In the genomic region with DNA sequence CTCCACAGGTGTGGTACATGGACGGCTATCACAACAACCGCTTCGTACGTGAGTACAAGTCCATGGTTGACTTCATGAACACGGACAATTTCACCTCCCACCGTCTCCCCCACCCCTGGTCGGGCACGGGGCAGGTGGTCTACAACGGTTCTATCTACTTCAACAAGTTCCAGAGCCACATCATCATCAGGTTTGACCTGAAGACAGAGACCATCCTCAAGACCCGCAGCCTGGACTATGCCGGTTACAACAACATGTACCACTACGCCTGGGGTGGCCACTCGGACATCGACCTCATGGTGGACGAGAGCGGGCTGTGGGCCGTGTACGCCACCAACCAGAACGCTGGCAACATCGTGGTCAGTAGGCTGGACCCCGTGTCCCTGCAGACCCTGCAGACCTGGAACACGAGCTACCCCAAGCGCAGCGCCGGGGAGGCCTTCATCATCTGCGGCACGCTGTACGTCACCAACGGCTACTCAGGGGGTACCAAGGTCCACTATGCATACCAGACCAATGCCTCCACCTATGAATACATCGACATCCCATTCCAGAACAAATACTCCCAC, we compare ENCODE assay signal across 39 cellular contexts. TPM values are rescaled to one million over a fixed set of nuclear protein-coding genes. Genes with fewer than 3 reads are reported as not detected.
"Had no signal": no experiment of that assay in that cellular context is flagged by ENCODE, and none has a peak within 500 bp of the region (broad histone marks: within the 10 kb centered on the region; RNA-seq: fewer than 3 reads in every experiment).

No MANE protein-coding gene starts in this region.

- H3K27ac ChIP-seq: adrenal gland, body of pancreas, brain microvascular endothelial cell, breast epithelium, VCaP had no signal

- H3K4me3 Mint-ChIP-seq: activated B cell treated with CpG ODN at 0.5 μM for 24 hours; activated CD4-positive, alpha-beta memory T cell treated with anti-CD3 and anti-CD28 coated beads for 36 hours; activated CD4-positive, alpha-beta T cell treated with anti-CD3 and anti-CD28 coated beads, Interleukin-2, amount 10 ng/mL, durations not matched to agents 24 days and 14 days; activated CD8-positive, alpha-beta T cell treated with anti-CD3 and anti-CD28 coated beads for 36 hours; activated naive CD4-positive, alpha-beta T cell treated with anti-CD3 and anti-CD28 coated beads for 36 hours; activated naive CD8-positive, alpha-beta T cell treated with anti-CD3 and anti-CD28 coated beads for 36 hours; activated T-cell treated with anti-CD3 and anti-CD28 coated beads, Interleukin-2, amount 50 U/mL, for 4 hours; activated T-cell treated with anti-CD3 and anti-CD28 coated beads, Interleukin-2, amount 50 U/mL, for 72 hours; activated T-helper 1 cell treated with anti-CD3 and anti-CD28 coated beads, Interleukin-12 subunit alpha, Interleukin-12 subunit beta, Interleukin-2, Interleukin-4 antibody, amounts not matched to agents 30 ng/mL and 10 ng/mL and 1 ng/mL, durations not matched to agents 14 hours and 24 hours and 36 hours; activated T-helper 17 cell treated with anti-CD3 and anti-CD28 coated beads, Interleukin-2, amount 50 U/mL, for 72 hours; T-helper 1 cell treated with Interleukin-12 subunit alpha and Interleukin-12 subunit beta and Interleukin-4 antibody, amounts not matched to agents 30 μg/mL and 1 μg/mL, for 36 hours; T-helper 2 cell treated with Interferon-gamma antibody and Interleukin-4, amounts not matched to agents 5 μg/mL and 100 μg/mL, for 36 hours had no signal

- H3K36me3 Mint-ChIP-seq: activated CD4-positive, alpha-beta memory T cell treated with anti-CD3 and anti-CD28 coated beads for 36 hours; activated naive CD4-positive, alpha-beta T cell treated with anti-CD3 and anti-CD28 coated beads, Interleukin-2, amount 50 U/mL, for 72 hours; activated naive CD8-positive, alpha-beta T cell treated with anti-CD3 and anti-CD28 coated beads for 36 hours had no signal

- H3K4me3 ChIP-seq: adrenal gland, body of pancreas, breast epithelium had no signal

- DNase-seq: activated B cell treated with CpG ODN at 0.5 μM for 24 hours; activated CD4-positive, alpha-beta memory T cell treated with anti-CD3 and anti-CD28 coated beads for 36 hours; activated CD4-positive, alpha-beta T cell treated with anti-CD3 and anti-CD28 coated beads for 4 hours; activated CD4-positive, alpha-beta T cell treated with anti-CD3 and anti-CD28 coated beads, Interleukin-2, amount 10 ng/mL, durations not matched to agents 24 days and 14 days; activated CD4-positive, alpha-beta T cell treated with anti-CD3 and anti-CD28 coated beads, Interleukin-2, amount 50 U/mL, for 1 hour; activated CD4-positive, alpha-beta T cell treated with anti-CD3 and anti-CD28 coated beads, Interleukin-2, amount 50 U/mL, for 4 hours; activated CD4-positive, CD25-positive, alpha-beta regulatory T cell treated with anti-CD3 and anti-CD28 coated beads, Interleukin-2, amount 50 U/mL, for 72 hours; activated CD8-positive, alpha-beta memory T cell treated with anti-CD3 and anti-CD28 coated beads, Interleukin-2, amount 50 U/mL, for 4 hours; activated CD8-positive, alpha-beta T cell treated with anti-CD3 and anti-CD28 coated beads for 36 hours; activated effector memory CD4-positive, alpha-beta T cell treated with anti-CD3 and anti-CD28 coated beads, Interleukin-2, amount 50 U/mL, for 16 hours; activated gamma-delta T cell treated with Interleukin-2 at 50 U/mL for 16 hours; activated naive CD4-positive, alpha-beta T cell; activated naive CD4-positive, alpha-beta T cell treated with anti-CD3 and anti-CD28 coated beads for 36 hours; activated naive CD4-positive, alpha-beta T cell treated with anti-CD3 and anti-CD28 coated beads, Interleukin-2, amount 50 U/mL, for 16 hours; activated naive CD8-positive, alpha-beta T cell treated with anti-CD3 and anti-CD28 coated beads for 36 hours; activated T-cell treated with anti-CD3 and anti-CD28 coated beads for 4 hours; activated T-cell treated with anti-CD3 and anti-CD28 coated beads, Interleukin-2, amount 50 U/mL, for 1 hour; activated T-cell treated with anti-CD3 and anti-CD28 coated beads, Interleukin-2, amount 50 U/mL, for 4 hours; activated T-cell treated with anti-CD3 and anti-CD28 coated beads, Interleukin-2, amount 50 U/mL, for 72 hours; adrenal gland; amniotic stem cell; aorta; body of pancreas; brain microvascular endothelial cell; central memory CD4-positive, alpha-beta T cell; SW 1271; T-helper 1 cell; T-helper 2 cell; T-helper 9 cell had no signal

- H3K4me1 Mint-ChIP-seq: activated B cell treated with CpG ODN at 0.5 μM for 24 hours; activated CD4-positive, alpha-beta T cell treated with anti-CD3 and anti-CD28 coated beads, Interleukin-2, amount 10 ng/mL, durations not matched to agents 24 days and 14 days; activated naive CD8-positive, alpha-beta T cell treated with anti-CD3 and anti-CD28 coated beads for 36 hours; activated T-helper 17 cell treated with anti-CD3 and anti-CD28 coated beads, Interleukin-2, amount 50 U/mL, for 72 hours had no signal

- H3K9me3 Mint-ChIP-seq: activated B cell treated with CpG ODN at 0.5 μM for 24 hours; activated CD4-positive, alpha-beta memory T cell treated with anti-CD3 and anti-CD28 coated beads for 36 hours; activated CD4-positive, alpha-beta T cell treated with anti-CD3 and anti-CD28 coated beads, Interleukin-2, amount 10 ng/mL, durations not matched to agents 24 days and 14 days; activated CD8-positive, alpha-beta T cell treated with anti-CD3 and anti-CD28 coated beads for 36 hours; activated naive CD4-positive, alpha-beta T cell treated with anti-CD3 and anti-CD28 coated beads for 36 hours; activated naive CD8-positive, alpha-beta T cell treated with anti-CD3 and anti-CD28 coated beads for 36 hours; activated T-cell treated with anti-CD3 and anti-CD28 coated beads, Interleukin-2, amount 50 U/mL, for 4 hours; activated T-helper 1 cell treated with anti-CD3 and anti-CD28 coated beads, Interleukin-12 subunit alpha, Interleukin-12 subunit beta, Interleukin-2, Interleukin-4 antibody, amounts not matched to agents 30 ng/mL and 10 ng/mL and 1 ng/mL, durations not matched to agents 14 hours and 24 hours and 36 hours; activated T-helper 17 cell treated with anti-CD3 and anti-CD28 coated beads, Interleukin-2, amount 50 U/mL, for 72 hours had no signal

- H3K27ac Mint-ChIP-seq: activated B cell treated with CpG ODN at 0.5 μM for 24 hours; activated CD4-positive, alpha-beta memory T cell treated with anti-CD3 and anti-CD28 coated beads for 36 hours; activated CD4-positive, alpha-beta T cell treated with anti-CD3 and anti-CD28 coated beads, Interleukin-2, amount 10 ng/mL, durations not matched to agents 24 days and 14 days; activated CD8-positive, alpha-beta T cell treated with anti-CD3 and anti-CD28 coated beads for 36 hours; activated naive CD4-positive, alpha-beta T cell treated with anti-CD3 and anti-CD28 coated beads for 36 hours; activated naive CD4-positive, alpha-beta T cell treated with anti-CD3 and anti-CD28 coated beads, Interleukin-2, amount 50 U/mL, for 72 hours; activated naive CD8-positive, alpha-beta T cell treated with anti-CD3 and anti-CD28 coated beads for 36 hours; activated T-cell treated with anti-CD3 and anti-CD28 coated beads, Interleukin-2, amount 50 U/mL, for 72 hours; activated T-helper 1 cell treated with anti-CD3 and anti-CD28 coated beads, Interleukin-12 subunit alpha, Interleukin-12 subunit beta, Interleukin-2, Interleukin-4 antibody, amounts not matched to agents 30 ng/mL and 10 ng/mL and 1 ng/mL, durations not matched to agents 14 hours and 24 hours and 36 hours; activated T-helper 17 cell treated with anti-CD3 and anti-CD28 coated beads, Interleukin-2, amount 50 U/mL, for 72 hours; T-helper 1 cell treated with Interleukin-12 subunit alpha and Interleukin-12 subunit beta and Interleukin-4 antibody, amounts not matched to agents 30 μg/mL and 1 μg/mL, for 36 hours; T-helper 2 cell treated with Interferon-gamma antibody and Interleukin-4, amounts not matched to agents 5 μg/mL and 100 μg/mL, for 36 hours had no signal

- H3K4me1 ChIP-seq: adrenal gland, body of pancreas, breast epithelium had no signal

- H3K9me3 ChIP-seq: adrenal gland, body of pancreas, breast epithelium had no signal

- H3K36me3 ChIP-seq: adrenal gland, brain microvascular endothelial cell, breast epithelium had no signal

- ATAC-seq: activated CD8-positive, alpha-beta T cell treated with anti-CD3 and anti-CD28 coated beads for 36 hours; activated naive CD4-positive, alpha-beta T cell treated with anti-CD3 and anti-CD28 coated beads, Interleukin-2, amount 50 U/mL, for 72 hours; activated T-cell treated with anti-CD3 and anti-CD28 coated beads, Interleukin-2, amount 50 U/mL, for 4 hours; activated T-cell treated with anti-CD3 and anti-CD28 coated beads, Interleukin-2, amount 50 U/mL, for 72 hours; activated T-helper 17 cell treated with anti-CD3 and anti-CD28 coated beads, Interleukin-2, amount 50 U/mL, for 72 hours; body of pancreas had no signal

- H3K27me3 ChIP-seq: adrenal gland, body of pancreas, brain microvascular endothelial cell, breast epithelium had no signal

- FAIRE-seq: astrocyte, TTC549 had no signal

RNA-seq across cellular contexts. Expression of gene OLFM1, which starts 32.1 kb away (rescaled TPM):
- total RNA-seq: activated B cell treated with CpG ODN at 0.5 μM for 24 hours; activated CD4-positive, alpha-beta memory T cell treated with anti-CD3 and anti-CD28 coated beads for 36 hours; activated CD8-positive, alpha-beta memory T cell treated with anti-CD3 and anti-CD28 coated beads for 36 hours; activated CD8-positive, alpha-beta T cell treated with anti-CD3 and anti-CD28 coated beads for 36 hours; activated naive CD4-positive, alpha-beta T cell treated with anti-CD3 and anti-CD28 coated beads for 36 hours; activated naive CD4-positive, alpha-beta T cell treated with anti-CD3 and anti-CD28 coated beads, Interleukin-2, amount 50 U/mL, for 72 hours; activated naive CD8-positive, alpha-beta T cell treated with anti-CD3 and anti-CD28 coated beads for 36 hours had no signal
